Comparison of ENCODE assay signal across 13 cellular contexts in genomic region chr3:23600178-23600577, GRCh38.
DNase-seq lines count a peak whose midpoint lies in the region; ATAC-seq and TF ChIP-seq lines count a peak whose summit lies in the region.
"Had no signal": no experiment of that assay in that cellular context is flagged by ENCODE, and none has a peak within 500 bp of the region (broad histone marks: within the 10 kb centered on the region; RNA-seq: fewer than 3 reads in every experiment).

No MANE protein-coding gene starts in this region.

- peak overlapping the region; percentile 32; the same call in 1 of the 2 replicates for H2AFZ ChIP-seq in PC-3 (ENCODE audit: low read length)

- peak; percentile 100 for ATAC-seq in PC-3
- no peak for ATAC-seq in GM19452 (IDR thresholded peaks at IDR 0.05; ENCODE audit: unreplicated experiment)
- ATAC-seq in HG02870 (IDR thresholded peaks at IDR 0.05; ENCODE audit: unreplicated experiment) = no peak

- H3K4me3 Mint-ChIP-seq in progenitor cell of endocrine pancreas (ENCODE audit: low read depth) = no peak overlapping the region
- H3K4me3 Mint-ChIP-seq: activated B cell treated with CpG ODN at 0.5 μM for 24 hours; central memory CD8-positive, alpha-beta T cell had no signal

- BruUV-seq in PC-3 (replicated peaks; lab: Mats Ljungman, UMichigan) = no TSS peak

- peak; percentile 86 for DNase-seq in Daoy (ENCODE audit: low read depth)
- peak; percentile 95 for DNase-seq in PC-3
- peak; percentile 35 for DNase-seq in dermis blood vessel endothelial cell
- peak; percentile 17 for DNase-seq in pulmonary artery endothelial cell (ENCODE audit: low read depth, low spot score)
- DNase-seq in progenitor cell of endocrine pancreas (ENCODE audit: low spot score, unreplicated experiment) = no peak
- no peak for DNase-seq in GM10248 (ENCODE audit: extremely low spot score)
- DNase-seq: activated B cell treated with CpG ODN at 0.5 μM for 24 hours, esophagus squamous epithelium, posterior cingulate gyrus had no signal

- H3K4me1 Mint-ChIP-seq in progenitor cell of endocrine pancreas (ENCODE audit: low read depth) = peaks cover 5% of the 10 kb centered on the region
- H3K4me1 Mint-ChIP-seq: activated B cell treated with CpG ODN at 0.5 μM for 24 hours; central memory CD8-positive, alpha-beta T cell had no signal

- H3K36me3 Mint-ChIP-seq in progenitor cell of endocrine pancreas (ENCODE audit: insufficient read depth) = peaks cover 8% of the 10 kb centered on the region

- no peaks in the 10 kb centered on the region for H4K20me1 ChIP-seq in PC-3 (ENCODE audit: low read length)

- H3K27me3 ChIP-seq in PC-3 (ENCODE audit: low read length) = no peaks in the 10 kb centered on the region
- H3K27me3 ChIP-seq: esophagus squamous epithelium had no signal

- no peaks in the 10 kb centered on the region for H3F3A ChIP-seq in PC-3 (ENCODE audit: low read length, unreplicated experiment)

- POLR2A ChIA-PET in PC-3 (lab: Charles Lee; ENCODE audit: unreplicated experiment) (no interaction called here), GM10248 (lab: Yijun Ruan, JAX) (no interaction called here)

- H3K36me3 ChIP-seq in PC-3 (ENCODE audit: low read depth, low read length) = no peaks in the 10 kb centered on the region
- H3K36me3 ChIP-seq: esophagus squamous epithelium, thoracic aorta had no signal

- peak overlapping the region; percentile 8; the same call in 1 of the 2 replicates for H3K9ac ChIP-seq in PC-3 (ENCODE audit: low read length)

- no peak overlapping the region for H3K27ac Mint-ChIP-seq in progenitor cell of endocrine pancreas
- H3K27ac Mint-ChIP-seq: activated B cell treated with CpG ODN at 0.5 μM for 24 hours had no signal

- H3K9me2 ChIP-seq in PC-3 (replicated peaks; ENCODE audit: low read length) = no peaks in the 10 kb centered on the region

- CTCF ChIA-PET in PC-3 (lab: Charles Lee) = no interaction called here
- CTCF ChIA-PET in GM10248 (lab: Yijun Ruan, JAX) = interaction anchor here (1.2 to 1.3 kb wide), 2 partner anchors 10 to 12 kb away, joined by 3 read pairs; no protein-coding TSS in a partner anchor

- peak overlapping the region; percentile 64 for H3K27ac ChIP-seq in PC-3 (ENCODE audit: low read length)
- H3K27ac ChIP-seq: esophagus squamous epithelium, thoracic aorta had no signal

- H3K4me2 ChIP-seq in PC-3 (ENCODE audit: low read length) = peak overlapping the region; percentile 57

- peaks cover 21% of the 10 kb centered on the region for H3K4me1 ChIP-seq in PC-3 (ENCODE audit: insufficient read depth, low read length)

- peaks cover 7% of the 10 kb centered on the region for H3K9me3 Mint-ChIP-seq in progenitor cell of endocrine pancreas (ENCODE audit: low read depth)

- H3K79me2 ChIP-seq in PC-3 (ENCODE audit: low read length) = no peaks in the 10 kb centered on the region

- no peak for TF ChIP-seq CTCF in PC-3 (conservative IDR thresholded peaks at IDR 0.05; ENCODE audit: low read depth, low read length)
- TF ChIP-seq CTCF in progenitor cell of endocrine pancreas (IDR thresholded peaks at IDR 0.05; ENCODE audit: unreplicated experiment) = no peak
- TF ChIP-seq CTCF in GM10248 (IDR thresholded peaks at IDR 0.05; ENCODE audit: control extremely low read depth, extremely low read depth, low read depth, missing control alignments) = no peak

- H3K4me3 ChIP-seq in PC-3 (ENCODE audit: low read length) = no peak overlapping the region
- H3K4me3 ChIP-seq: esophagus squamous epithelium had no signal

- intact Hi-C loops in PC-3 (cut with micrococcal nuclease) = loop anchor here (2.0 to 5.0 kb wide), 2 partner anchors 141 to 1057 kb away; no protein-coding TSS in a partner anchor

- H3K9me3 ChIP-seq in PC-3 (ENCODE audit: low read length) = no peaks in the 10 kb centered on the region
- H3K9me3 ChIP-seq: esophagus squamous epithelium, thoracic aorta had no signal

- H3K27me3 Mint-ChIP-seq in progenitor cell of endocrine pancreas = no peaks in the 10 kb centered on the region
- H3K27me3 Mint-ChIP-seq: activated B cell treated with CpG ODN at 0.5 μM for 24 hours had no signal

Comparison
In these comparisons a context has a peak if more than half of its experiments do, and no peak if none do; other contexts are left out.
1. DNase-seq: peak in Daoy (single experiment), PC-3 (single experiment), dermis blood vessel endothelial cell (single experiment) and pulmonary artery endothelial cell (single experiment); none in progenitor cell of endocrine pancreas (single experiment) and GM10248 (single experiment).